In the genomic region with DNA sequence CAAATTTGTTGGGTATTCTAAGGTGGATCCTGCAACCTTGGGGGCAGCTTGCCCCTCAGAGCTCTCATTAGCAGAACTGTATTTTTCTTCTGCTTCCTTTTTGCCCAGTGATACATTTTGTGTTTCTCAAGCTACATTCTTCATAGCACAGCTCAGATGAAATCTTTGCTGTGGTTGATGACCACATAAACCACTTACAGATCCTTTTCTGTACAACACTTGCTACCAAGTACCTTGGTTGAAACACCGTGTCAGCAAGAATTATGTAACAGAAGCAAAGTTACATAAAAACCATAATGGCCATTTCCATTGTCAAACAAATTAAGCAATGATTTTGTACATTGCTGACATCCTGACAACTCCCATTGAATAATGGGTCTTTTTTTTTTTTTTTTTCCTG, we compare ENCODE assay signal across 1 cellular context.
A peak's percentile ranks its signal among the peaks of the same experiment; 100 is the strongest.
TF ChIP-seq lines count a peak whose summit lies in the region.

No MANE protein-coding gene starts in this region.

TF ChIP-seq in GM12878, 131 proteins besides CTCF, POLR2A, EP300 and RAD21 (continued from another document):
- TF ChIP-seq IKZF2 (IDR thresholded peaks at IDR 0.05), result 0 out of 4 replicates have a peak, but pooled peaks of 1 of the 2 experiments have one; percentile 9
- no peak for TF ChIP-seq TBL1XR1 (IDR thresholded peaks at IDR 0.05; ENCODE audit: low read depth, low read length)
- TF ChIP-seq, protein P1, sequence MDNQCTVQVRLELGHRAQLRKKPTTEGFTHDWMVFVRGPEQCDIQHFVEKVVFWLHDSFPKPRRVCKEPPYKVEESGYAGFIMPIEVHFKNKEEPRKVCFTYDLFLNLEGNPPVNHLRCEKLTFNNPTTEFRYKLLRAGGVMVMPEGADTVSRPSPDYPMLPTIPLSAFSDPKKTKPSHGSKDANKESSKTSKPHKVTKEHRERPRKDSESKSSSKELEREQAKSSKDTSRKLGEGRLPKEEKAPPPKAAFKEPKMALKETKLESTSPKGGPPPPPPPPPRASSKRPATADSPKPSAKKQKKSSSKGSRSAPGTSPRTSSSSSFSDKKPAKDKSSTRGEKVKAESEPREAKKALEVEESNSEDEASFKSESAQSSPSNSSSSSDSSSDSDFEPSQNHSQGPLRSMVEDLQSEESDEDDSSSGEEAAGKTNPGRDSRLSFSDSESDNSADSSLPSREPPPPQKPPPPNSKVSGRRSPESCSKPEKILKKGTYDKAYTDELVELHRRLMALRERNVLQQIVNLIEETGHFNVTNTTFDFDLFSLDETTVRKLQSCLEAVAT (IDR thresholded peaks at IDR 0.05), result no peak
- no peak for TF ChIP-seq YY1 (IDR thresholded peaks at IDR 0.05; ENCODE audit: low read depth, low read length)
- TF ChIP-seq RELA (IDR thresholded peaks at IDR 0.05; ENCODE audit: borderline replicate concordance, partially characterized antibody), result no peak
- no peak for TF ChIP-seq SMAD1 (IDR thresholded peaks at IDR 0.05; ENCODE audit: low read depth, partially characterized antibody)
- peak; percentile 22; the same call in 1 of the 2 replicates for TF ChIP-seq MTA2 (IDR thresholded peaks at IDR 0.05; ENCODE audit: low read depth)
- peak; percentile 92 for TF ChIP-seq RUNX3 (IDR thresholded peaks at IDR 0.05; ENCODE audit: low read length)
- no peak for TF ChIP-seq SPI1 (IDR thresholded peaks at IDR 0.05; ENCODE audit: borderline replicate concordance, insufficient read depth, low read depth, low read length)
- TF ChIP-seq NFIC (IDR thresholded peaks at IDR 0.05; ENCODE audit: low read depth, low read length), result no peak
- no peak for TF ChIP-seq PAX5 (IDR thresholded peaks at IDR 0.05; ENCODE audit: borderline replicate concordance, low read depth, low read length)
- TF ChIP-seq, protein P2, sequence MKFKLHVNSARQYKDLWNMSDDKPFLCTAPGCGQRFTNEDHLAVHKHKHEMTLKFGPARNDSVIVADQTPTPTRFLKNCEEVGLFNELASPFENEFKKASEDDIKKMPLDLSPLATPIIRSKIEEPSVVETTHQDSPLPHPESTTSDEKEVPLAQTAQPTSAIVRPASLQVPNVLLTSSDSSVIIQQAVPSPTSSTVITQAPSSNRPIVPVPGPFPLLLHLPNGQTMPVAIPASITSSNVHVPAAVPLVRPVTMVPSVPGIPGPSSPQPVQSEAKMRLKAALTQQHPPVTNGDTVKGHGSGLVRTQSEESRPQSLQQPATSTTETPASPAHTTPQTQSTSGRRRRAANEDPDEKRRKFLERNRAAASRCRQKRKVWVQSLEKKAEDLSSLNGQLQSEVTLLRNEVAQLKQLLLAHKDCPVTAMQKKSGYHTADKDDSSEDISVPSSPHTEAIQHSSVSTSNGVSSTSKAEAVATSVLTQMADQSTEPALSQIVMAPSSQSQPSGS (IDR thresholded peaks at IDR 0.05; ENCODE audit: low read length), result no peak
- TF ChIP-seq, protein P3, sequence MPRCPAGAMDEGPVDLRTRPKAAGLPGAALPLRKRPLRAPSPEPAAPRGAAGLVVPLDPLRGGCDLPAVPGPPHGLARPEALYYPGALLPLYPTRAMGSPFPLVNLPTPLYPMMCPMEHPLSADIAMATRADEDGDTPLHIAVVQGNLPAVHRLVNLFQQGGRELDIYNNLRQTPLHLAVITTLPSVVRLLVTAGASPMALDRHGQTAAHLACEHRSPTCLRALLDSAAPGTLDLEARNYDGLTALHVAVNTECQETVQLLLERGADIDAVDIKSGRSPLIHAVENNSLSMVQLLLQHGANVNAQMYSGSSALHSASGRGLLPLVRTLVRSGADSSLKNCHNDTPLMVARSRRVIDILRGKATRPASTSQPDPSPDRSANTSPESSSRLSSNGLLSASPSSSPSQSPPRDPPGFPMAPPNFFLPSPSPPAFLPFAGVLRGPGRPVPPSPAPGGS (IDR thresholded peaks at IDR 0.05; ENCODE audit: borderline replicate concordance, insufficient read depth, low read depth, low read length, poor library complexity, severe bottlenecking), result no peak
TF ChIP-seq in GM12878: peak in this region for 4.
